ENCODE assay signal across 29 cellular contexts in the genomic region with DNA sequence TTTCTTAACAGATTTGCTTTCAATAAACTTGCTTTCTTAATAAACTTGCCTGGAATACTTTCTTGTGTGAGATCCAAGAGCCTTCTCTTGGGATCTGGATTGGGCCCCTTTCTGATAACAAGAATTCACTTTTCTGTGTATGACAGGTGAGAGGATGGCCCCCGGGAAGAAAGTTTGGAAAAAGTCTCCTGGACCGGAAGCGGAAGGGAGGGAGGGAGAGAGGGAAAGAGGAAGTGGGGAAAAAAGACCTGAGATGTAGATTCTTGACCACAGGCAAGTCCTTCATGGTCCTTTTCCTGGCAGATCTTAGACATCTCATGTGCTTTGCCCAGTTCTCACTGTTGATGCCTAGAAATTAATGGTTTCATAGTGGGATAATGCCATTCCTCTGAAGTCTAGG.
A peak's percentile ranks its signal among the peaks of the same experiment; 100 is the strongest.
DNase-seq lines count a peak whose midpoint lies in the region; ATAC-seq, FAIRE-seq and TF ChIP-seq lines count a peak whose summit lies in the region.
"Had no signal": no experiment of that assay in that cellular context is flagged by ENCODE, and none has a peak within 500 bp of the region (broad histone marks: within the 10 kb centered on the region; RNA-seq: fewer than 3 reads in every experiment).

No MANE protein-coding gene starts in this region.

- ATAC-seq in thoracic aorta (ENCODE audit: insufficient number of reproducible peaks, low FRiP score, low read depth): no peak
- ATAC-seq: left lobe of liver, PC-3, upper lobe of right lung had no signal

- no peak for DNase-seq in glutamatergic neuron
- DNase-seq in thoracic aorta (ENCODE audit: low spot score): no peak
- no peak for DNase-seq in kidney
- DNase-seq in adrenal gland: no peak
- no peak for DNase-seq in ecto neural progenitor cell (ENCODE audit: low spot score)
- DNase-seq in NCI-H1930 (lab: John Stamatoyannopoulos, UW): no peak
- DNase-seq: ACHN; activated effector memory CD4-positive, alpha-beta T cell treated with anti-CD3 and anti-CD28 coated beads, Interleukin-2, amount 50 U/mL, for 16 hours; activated naive CD8-positive, alpha-beta T cell treated with anti-CD3 and anti-CD28 coated beads for 36 hours; activated T-cell treated with anti-CD3 and anti-CD28 coated beads for 4 hours; COR-L47; DMS79; dorsolateral prefrontal cortex; HCEC 1CT; Karpas-422; NCI-H1436; NCI-H446 treated with DMSO at 0.1 percent for 48 hours; ovary; PC-3; retina; Right ventricle myocardium superior; T-helper 2 cell; upper lobe of right lung had no signal

- intact Hi-C loops in kidney (cut with DNase I): no loop called here
- intact Hi-C loops in adrenal gland (cut with DNase I): no loop called here

- FAIRE-seq in kidney (lab: Jason Lieb, UNC): no peak
- FAIRE-seq: HTR-8/SVneo had no signal

- H3K27ac ChIP-seq in HUES64 (ENCODE audit: low read depth, low read length) (peak overlapping the region; percentile 95), thoracic aorta (peak overlapping the region; percentile 77 to 83), kidney (ENCODE audit: low read depth in 2 of 2, low read length in 2 of 2) (no peak overlapping the region), adrenal gland (no peak overlapping the region)
- H3K27ac ChIP-seq: ovary, upper lobe of right lung had no signal

- H3K27me3 Mint-ChIP-seq in glutamatergic neuron (ENCODE audit: unreplicated experiment) (no peaks in the 10 kb centered on the region), nephron (ENCODE audit: low read depth) (peaks cover 19% of the 10 kb centered on the region)

- no peaks in the 10 kb centered on the region for H3K9me3 Mint-ChIP-seq in glutamatergic neuron (ENCODE audit: unreplicated experiment)
- no peaks in the 10 kb centered on the region for H3K9me3 Mint-ChIP-seq in nephron
- H3K9me3 Mint-ChIP-seq: activated naive CD8-positive, alpha-beta T cell treated with anti-CD3 and anti-CD28 coated beads for 36 hours had no signal

- H3K27me3 ChIP-seq in HUES64 (ENCODE audit: insufficient read depth, low read length) (no peaks in the 10 kb centered on the region), thoracic aorta (replicated peaks; ENCODE audit: insufficient read depth) (no peaks in the 10 kb centered on the region), adrenal gland (peaks cover 4% of the 10 kb centered on the region)
- H3K27me3 ChIP-seq: ovary had no signal

- no peak for TF ChIP-seq CTCF in glutamatergic neuron (IDR thresholded peaks at IDR 0.05; ENCODE audit: partially characterized antibody, unreplicated experiment)
- no peak for TF ChIP-seq CTCF in nephron (IDR thresholded peaks at IDR 0.05; ENCODE audit: unreplicated experiment in 3 of 3)
- no peak for TF ChIP-seq CTCF in thoracic aorta (IDR thresholded peaks at IDR 0.05)
- no peak for TF ChIP-seq CTCF in kidney (IDR thresholded peaks at IDR 0.05; ENCODE audit: borderline replicate concordance, extremely low read depth, insufficient read depth)
- no peak for TF ChIP-seq CTCF in adrenal gland (IDR thresholded peaks at IDR 0.05)

- WGBS in HUES64: 41% methylated on average over 3 of the region's 3 CpGs
- WGBS in adrenal gland, 4 donors: 43 to 63% (median 45%) methylated on average over 3 of the region's 3 CpGs

- TF ChIP-seq POLR2A in adrenal gland (IDR thresholded peaks at IDR 0.05): no peak

- H3K4me3 ChIP-seq in HUES64 (ENCODE audit: low read length): peak overlapping the region; percentile 54
- peak overlapping the region; percentile 84 for H3K4me3 ChIP-seq in thoracic aorta
- no peak overlapping the region for H3K4me3 ChIP-seq in kidney (ENCODE audit: low read length in 2 of 2)
- H3K4me3 ChIP-seq in adrenal gland: no peak overlapping the region

- H3K4me3 Mint-ChIP-seq in glutamatergic neuron (ENCODE audit: unreplicated experiment) (peak overlapping the region; percentile 82), nephron (peak overlapping the region; percentile 74 to 82 (median 77))
- H3K4me3 Mint-ChIP-seq: activated naive CD8-positive, alpha-beta T cell treated with anti-CD3 and anti-CD28 coated beads for 36 hours; central memory CD8-positive, alpha-beta T cell; memory B cell had no signal

- H3K4me1 Mint-ChIP-seq in glutamatergic neuron (ENCODE audit: low read depth, unreplicated experiment) (peaks cover 5% of the 10 kb centered on the region), nephron (peaks cover 20% of the 10 kb centered on the region)
- H3K4me1 Mint-ChIP-seq: activated naive CD8-positive, alpha-beta T cell treated with anti-CD3 and anti-CD28 coated beads for 36 hours; central memory CD8-positive, alpha-beta T cell; memory B cell had no signal

- H3K9me3 ChIP-seq in HUES64 (ENCODE audit: insufficient read depth, low read depth, low read length) (no peaks in the 10 kb centered on the region), thoracic aorta (no peaks in the 10 kb centered on the region), kidney (ENCODE audit: control insufficient read depth in 1 of 2, low read length in 2 of 2) (peaks cover 0 to 2% of the 10 kb centered on the region in 2 donors), adrenal gland (replicated peaks in 1 of 3) (no peaks in the 10 kb centered on the region)
- H3K9me3 ChIP-seq: ovary, upper lobe of right lung had no signal

- H3K9ac ChIP-seq in HUES64 (ENCODE audit: low read depth, low read length) (peak overlapping the region; percentile 53; the same call in 1 of the 2 replicates), kidney (ENCODE audit: low read length in 2 of 2) (no peak overlapping the region)

- no peaks in the 10 kb centered on the region for H3K36me3 Mint-ChIP-seq in glutamatergic neuron (ENCODE audit: unreplicated experiment)
- H3K36me3 Mint-ChIP-seq in nephron (ENCODE audit: low read depth): no peaks in the 10 kb centered on the region
- H3K36me3 Mint-ChIP-seq: activated naive CD8-positive, alpha-beta T cell treated with anti-CD3 and anti-CD28 coated beads for 36 hours; memory B cell had no signal

- peaks cover 27% of the 10 kb centered on the region for H3K4me1 ChIP-seq in HUES64 (ENCODE audit: insufficient read depth, low read length)
- H3K4me1 ChIP-seq in thoracic aorta (ENCODE audit: control insufficient read depth in 1 of 2, low read depth in 2 of 2): peaks cover 7 to 18% of the 10 kb centered on the region in 2 donors
- H3K4me1 ChIP-seq in kidney (ENCODE audit: control insufficient read depth in 1 of 2, insufficient read depth in 1 of 2, low read depth in 1 of 2, low read length in 2 of 2): no peaks in the 10 kb centered on the region
- H3K4me1 ChIP-seq in adrenal gland (replicated peaks in 1 of 2): no peaks in the 10 kb centered on the region
- H3K4me1 ChIP-seq: upper lobe of right lung had no signal

- no peaks in the 10 kb centered on the region for H3K36me3 ChIP-seq in HUES64 (ENCODE audit: insufficient read depth, low read length)
- H3K36me3 ChIP-seq in thoracic aorta: no peaks in the 10 kb centered on the region
- no peaks in the 10 kb centered on the region for H3K36me3 ChIP-seq in kidney (ENCODE audit: control insufficient read depth in 1 of 2, insufficient read depth in 2 of 2, low read length in 2 of 2)
- no peaks in the 10 kb centered on the region for H3K36me3 ChIP-seq in adrenal gland (replicated peaks in 1 of 2)
- H3K36me3 ChIP-seq: ovary, upper lobe of right lung had no signal

- H3K27ac Mint-ChIP-seq in glutamatergic neuron (ENCODE audit: unreplicated experiment) (no peak overlapping the region), nephron (peak overlapping the region; percentile 75 to 85 (median 79))
- H3K27ac Mint-ChIP-seq: activated naive CD8-positive, alpha-beta T cell treated with anti-CD3 and anti-CD28 coated beads for 36 hours; memory B cell had no signal

Comparison
In these comparisons a context has a peak if more than half of its experiments do, and no peak if none do; other contexts are left out.
1. H3K27ac ChIP-seq: peak in HUES64 (single experiment) and thoracic aorta (2 of 2); none in kidney (0 of 2) and adrenal gland (0 of 5).
2. H3K4me3 ChIP-seq: peak in HUES64 (single experiment) and thoracic aorta (single experiment); none in kidney (0 of 2) and adrenal gland (0 of 4).